8 cellular contexts compared by ENCODE assay signal in the genomic region with DNA sequence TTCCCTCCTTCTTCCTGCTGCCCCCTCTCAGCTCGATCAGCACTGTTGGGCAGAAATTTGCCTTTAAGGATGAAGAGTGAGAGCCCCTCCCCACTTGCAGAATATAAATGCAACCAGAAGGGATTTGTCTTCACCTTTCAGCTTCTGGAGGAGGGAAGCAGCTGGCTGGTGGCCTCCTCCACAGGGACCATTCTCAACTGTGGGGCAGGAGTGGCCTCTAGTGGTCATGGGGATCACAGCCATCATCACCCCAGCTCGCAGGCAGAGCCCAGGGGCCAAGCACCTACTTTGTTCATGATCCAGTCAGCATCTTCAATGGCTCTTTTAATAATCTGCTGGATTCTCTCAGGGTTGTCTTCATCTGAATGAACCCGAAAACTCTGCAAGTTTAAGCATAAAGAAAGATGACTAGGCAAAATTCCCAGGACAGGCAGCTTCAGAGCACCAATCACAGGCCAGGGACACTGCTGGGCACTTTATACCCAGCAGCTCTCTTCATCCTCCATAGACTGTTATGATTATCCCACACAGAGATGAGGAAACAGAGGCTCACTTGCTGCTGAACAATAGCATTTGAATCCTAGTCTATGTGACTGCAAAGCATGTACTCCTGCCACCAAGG. TPM values are rescaled to one million over a fixed set of nuclear protein-coding genes. Genes with fewer than 3 reads are reported as not detected.
DNase-seq lines count a peak whose midpoint lies in the region; ATAC-seq, FAIRE-seq and TF ChIP-seq lines count a peak whose summit lies in the region.

No MANE protein-coding gene starts in this region.

- H3K56ac ChIP-seq in H9 (ENCODE audit: insufficient read length, low read depth, low read length), result no peak overlapping the region

- FAIRE-seq in kidney (lab: Jason Lieb, UNC), result no peak

- H3K23me2 ChIP-seq in H9 (ENCODE audit: insufficient read length, low read depth, low read length, poor library complexity, severe bottlenecking), result no peaks in the 10 kb centered on the region

- H2BK15ac ChIP-seq in H9 (ENCODE audit: low read depth, low read length), result no peak overlapping the region

- H2BK20ac ChIP-seq in H9 (ENCODE audit: low read depth, low read length, poor library complexity, severe bottlenecking), result no peak overlapping the region

- H3T11ph ChIP-seq in H9 (ENCODE audit: low read length), result no peak overlapping the region

- no peak for ATAC-seq in GM18517 (IDR thresholded peaks at IDR 0.05; ENCODE audit: unreplicated experiment)

- H3K14ac ChIP-seq in H9 (ENCODE audit: insufficient read depth, low read length), result no peak overlapping the region

- no peak overlapping the region for H3K18ac ChIP-seq in H9 (ENCODE audit: insufficient read length, low read depth, low read length)

- H3K9me3 Mint-ChIP-seq in H9, result 0 out of 5 replicates have a peak, but pooled peaks cover 0 to 2% of the 10 kb centered on the region in 2 experiments

- in situ Hi-C loops in Caki2 (cut with HindIII; ENCODE audit: low pct_unique_long_range_greater_than_20kb, low sequenced_read_pairs), result no loop called here

- no peak overlapping the region for H4K91ac ChIP-seq in H9 (ENCODE audit: insufficient read length, low read depth, low read length)

- H3K4me3 ChIP-seq in cardiac fibroblast (replicated peaks in 1 of 2; ENCODE audit: low read depth in 2 of 2, low read length in 2 of 2) (no peak overlapping the region), kidney (ENCODE audit: low read length in 2 of 2) (no peak overlapping the region)

- H3K27me3 ChIP-seq in H9 (ENCODE audit: insufficient read depth, low read length), result no peaks in the 10 kb centered on the region

- H3K23ac ChIP-seq in H9 (ENCODE audit: insufficient read length, low read depth, low read length), result no peak overlapping the region

- no peak overlapping the region for H2BK5ac ChIP-seq in H9 (ENCODE audit: insufficient read length, low read length)

- H3K9ac ChIP-seq in H9 (ENCODE audit: extremely low read depth, insufficient read length, low read length) (no peak overlapping the region), kidney (ENCODE audit: low read length in 2 of 2) (no peak overlapping the region)

- H3K36me3 Mint-ChIP-seq in H9 (ENCODE audit: insufficient read depth in 1 of 3, low read depth in 3 of 3), result peaks cover 0 to 5% (median 0%) of the 10 kb centered on the region in 3 experiments; a peak in 2 of 7 replicates

- no peaks in the 10 kb centered on the region for H3K79me2 ChIP-seq in H9 (ENCODE audit: insufficient read depth, low read length)

- no peak overlapping the region for H3K4ac ChIP-seq in H9 (ENCODE audit: low read depth, low read length)

- no peak overlapping the region for H3K4me3 Mint-ChIP-seq in H9

- peak; percentile 44 for DNase-seq in Caki2 (ENCODE audit: low read depth)
- DNase-seq in H9, result peak; percentile 86
- peak; percentile 52 for DNase-seq in NCI-H2196 (lab: John Stamatoyannopoulos, UW; ENCODE audit: unreplicated experiment)
- DNase-seq in activated CD4-positive, CD25-positive, alpha-beta regulatory T cell treated with anti-CD3 and anti-CD28 coated beads, Interleukin-2, amount 50 U/mL, for 16 hours (ENCODE audit: low read depth, low spot score), result peak; percentile 32
- DNase-seq in cardiac fibroblast (ENCODE audit: low read depth in 2 of 2), result peak; percentile 74 to 75
- peak; percentile 79 for DNase-seq in kidney
- peak; percentile 64 for DNase-seq in stimulated activated CD4-positive, alpha-beta T cell treated with anti-CD3 and anti-CD28 coated beads, Interleukin-4, amount 100 ng/mL, for 1 hour

- H3K27ac Mint-ChIP-seq in H9, result no peak overlapping the region; a peak in 1 of 7 replicates

- H2AK5ac ChIP-seq in H9 (ENCODE audit: insufficient read length, low read length), result no peak overlapping the region

- H3K4me1 ChIP-seq in H9 (ENCODE audit: insufficient read depth, low read length), result no peaks in the 10 kb centered on the region
- peaks cover 0 to 2% of the 10 kb centered on the region in 2 donors for H3K4me1 ChIP-seq in kidney (ENCODE audit: control insufficient read depth in 1 of 2, insufficient read depth in 1 of 2, low read depth in 1 of 2, low read length in 2 of 2)

- no peak overlapping the region for H4K5ac ChIP-seq in H9 (ENCODE audit: insufficient read length, low read depth, low read length)

- H3K4me2 ChIP-seq in H9 (ENCODE audit: insufficient read depth, insufficient read length, low read length), result no peak overlapping the region

- H2AFZ ChIP-seq in H9 (ENCODE audit: low read length), result no peak overlapping the region

- H4K8ac ChIP-seq in H9 (replicated peaks; ENCODE audit: insufficient read length, low read depth, low read length), result no peak overlapping the region

- H3K4me1 Mint-ChIP-seq in H9, result peaks cover 4 to 17% of the 10 kb centered on the region in 2 experiments; a peak in 3 of 4 replicates

- H3K27ac ChIP-seq in H9 (ENCODE audit: insufficient read length, low read depth, low read length) (no peak overlapping the region), kidney (ENCODE audit: low read depth in 2 of 2, low read length in 2 of 2) (no peak overlapping the region)

- no peaks in the 10 kb centered on the region for H3K79me1 ChIP-seq in H9 (ENCODE audit: insufficient read depth, low read depth, low read length, poor library complexity, severe bottlenecking)

- no CpG with 5 or more reads among the region's 3 CpGs for WGBS in H9 (ENCODE audit: extremely low coverage, insufficient read length, low lambda C conversion rate)

- intact Hi-C loops in kidney (cut with DNase I), result loop anchor here (10.0 kb wide), 1 partner anchor 75 kb away; the partner anchor contains the start of gene NOS2

- no peaks in the 10 kb centered on the region for H4K20me1 ChIP-seq in H9 (ENCODE audit: control insufficient read depth, insufficient read depth, insufficient read length)

- TF ChIP-seq CTCF in H9 (conservative IDR thresholded peaks at IDR 0.05), result peak; percentile 95
- TF ChIP-seq CTCF in cardiac fibroblast (IDR thresholded peaks at IDR 0.05; ENCODE audit: low read depth, low read length), result peak; percentile 88
- peak; percentile 75 for TF ChIP-seq CTCF in kidney (IDR thresholded peaks at IDR 0.05; ENCODE audit: borderline replicate concordance, extremely low read depth, insufficient read depth)

- H2BK12ac ChIP-seq in H9 (ENCODE audit: insufficient read length, low read depth, low read length), result no peak overlapping the region

- H3K27me3 Mint-ChIP-seq in H9 (ENCODE audit: low read depth), result no peaks in the 10 kb centered on the region; the same call in 1 of the 2 replicates

- H3K36me3 ChIP-seq in kidney (ENCODE audit: control insufficient read depth in 1 of 2, insufficient read depth in 2 of 2, low read length in 2 of 2), result no peaks in the 10 kb centered on the region

- H2BK120ac ChIP-seq in H9 (ENCODE audit: low read depth, low read length, poor library complexity, severe bottlenecking), result no peak overlapping the region

- H3K9me3 ChIP-seq in H9 (ENCODE audit: control insufficient read depth, low read depth, low read length) (no peaks in the 10 kb centered on the region), kidney (ENCODE audit: control insufficient read depth in 1 of 2, low read length in 2 of 2) (no peaks in the 10 kb centered on the region)

RNA-seq across cellular contexts. Expression of gene LYRM9, which starts 13.1 kb away (rescaled TPM):
- total RNA-seq in Caki2 (2014; rRNA removed; shearing (Covaris generic); ENCODE audit: low replicate concordance), result 2.5 and 32.8 TPM in 2 replicates
- 2.2 and 3.2 TPM in 2 replicates for total RNA-seq in H9 (2021)
- 21.7 TPM for total RNA-seq in kidney
- polyA plus RNA-seq in kidney (ENCODE audit: insufficient read depth, low read depth, low replicate concordance), result 29.1 TPM

Comparison
In these comparisons a context has a peak if more than half of its experiments do, and no peak if none do; other contexts are left out.
1. DNase-seq: peak in every context shown above with its lines; median percentile 86 in H9; 79 in kidney; 74 in cardiac fibroblast; 64 in stimulated activated CD4-positive, alpha-beta T cell treated with anti-CD3 and anti-CD28 coated beads, Interleukin-4, amount 100 ng/mL, for 1 hour; 52 in NCI-H2196; 44 in Caki2; 32 in activated CD4-positive, CD25-positive, alpha-beta regulatory T cell treated with anti-CD3 and anti-CD28 coated beads, Interleukin-2, amount 50 U/mL, for 16 hours.